In the genomic region with DNA sequence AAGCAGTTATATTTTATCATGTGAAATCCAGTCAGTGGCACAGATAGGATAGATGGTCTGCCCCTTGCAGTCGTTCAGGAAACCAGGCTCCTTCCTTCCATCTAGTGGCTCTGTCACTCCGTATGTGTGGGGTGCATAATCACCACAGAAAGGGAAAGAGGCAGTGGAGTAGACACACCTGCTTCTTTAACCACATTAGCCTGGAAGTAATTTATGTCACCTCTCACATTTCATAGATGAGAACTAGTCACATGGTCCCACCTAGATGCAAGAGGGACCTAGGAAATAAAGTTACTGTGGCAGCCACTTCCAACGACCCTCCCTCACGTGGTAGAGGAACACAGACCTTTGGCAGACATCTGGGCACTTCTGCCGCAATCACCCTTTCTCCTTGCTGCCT, we compare ENCODE assay signal across 15 cellular contexts. TPM values are rescaled to one million over a fixed set of nuclear protein-coding genes. Genes with fewer than 3 reads are reported as not detected.
DNase-seq lines count a peak whose midpoint lies in the region; ATAC-seq and TF ChIP-seq lines count a peak whose summit lies in the region.
"Had no signal": no experiment of that assay in that cellular context is flagged by ENCODE, and none has a peak within 500 bp of the region (broad histone marks: within the 10 kb centered on the region; RNA-seq: fewer than 3 reads in every experiment).

No MANE protein-coding gene starts in this region.

- DNase-seq in DMS79 treated with DMSO at 0.1 percent for 48 hours (lab: John Stamatoyannopoulos, UW) (peak; percentile 32), DMS79 (lab: John Stamatoyannopoulos, UW) (no peak), NCI-H1105 treated with DMSO at 0.1 percent for 48 hours (lab: John Stamatoyannopoulos, UW) (peak; percentile 90), NCI-H526 (lab: John Stamatoyannopoulos, UW) (peak; percentile 59 to 65), myocyte (ENCODE audit: low read depth) (peak; percentile 60), GM10266 (ENCODE audit: extremely low spot score) (no peak)
- DNase-seq in stimulated activated CD4-positive, alpha-beta T cell treated with anti-CD3 and anti-CD28 coated beads, Interleukin-2, amount 100 ng/mL, for 24 hours = no peak
- DNase-seq: 8988T; adrenal gland; CD4-positive, alpha-beta memory T cell; colonic mucosa; Right ventricle myocardium superior; tibial artery had no signal

- no peak for ATAC-seq in GM18858 (IDR thresholded peaks at IDR 0.05; ENCODE audit: unreplicated experiment)

- no peak for TF ChIP-seq CTCF in GM10266 (IDR thresholded peaks at IDR 0.05; ENCODE audit: control insufficient read depth, insufficient read depth, low read depth, missing control alignments)

RNA-seq across cellular contexts. Expression of a gene that starts 14.2 kb away (rescaled TPM):
- not detected in 2 replicates for total RNA-seq in myocyte
- polyA plus RNA-seq in myocyte (2012) = not detected
- total RNA-seq: adrenal gland; CD4-positive, alpha-beta memory T cell; colonic mucosa; lung; Right ventricle myocardium superior had no signal
- polyA plus RNA-seq: adrenal gland; CD4-positive, alpha-beta memory T cell; lung had no signal

RNA-seq across cellular contexts. Expression of a gene that starts 15.5 kb away (rescaled TPM):
- total RNA-seq in myocyte = not detected in 2 replicates
- not detected for polyA plus RNA-seq in myocyte (2012)
- total RNA-seq: adrenal gland; CD4-positive, alpha-beta memory T cell; colonic mucosa; lung; Right ventricle myocardium superior had no signal
- polyA plus RNA-seq: adrenal gland; CD4-positive, alpha-beta memory T cell; lung had no signal

Comparison
In these comparisons a context has a peak if more than half of its experiments do, and no peak if none do; other contexts are left out.
1. DNase-seq: peak in DMS79 treated with DMSO at 0.1 percent for 48 hours (single experiment), NCI-H1105 treated with DMSO at 0.1 percent for 48 hours (single experiment), NCI-H526 (2 of 2) and myocyte (single experiment); none in DMS79 (single experiment), stimulated activated CD4-positive, alpha-beta T cell treated with anti-CD3 and anti-CD28 coated beads, Interleukin-2, amount 100 ng/mL, for 24 hours (0 of 2) and GM10266 (single experiment).